ENCODE assay signal across 12 cellular contexts in the genomic region with DNA sequence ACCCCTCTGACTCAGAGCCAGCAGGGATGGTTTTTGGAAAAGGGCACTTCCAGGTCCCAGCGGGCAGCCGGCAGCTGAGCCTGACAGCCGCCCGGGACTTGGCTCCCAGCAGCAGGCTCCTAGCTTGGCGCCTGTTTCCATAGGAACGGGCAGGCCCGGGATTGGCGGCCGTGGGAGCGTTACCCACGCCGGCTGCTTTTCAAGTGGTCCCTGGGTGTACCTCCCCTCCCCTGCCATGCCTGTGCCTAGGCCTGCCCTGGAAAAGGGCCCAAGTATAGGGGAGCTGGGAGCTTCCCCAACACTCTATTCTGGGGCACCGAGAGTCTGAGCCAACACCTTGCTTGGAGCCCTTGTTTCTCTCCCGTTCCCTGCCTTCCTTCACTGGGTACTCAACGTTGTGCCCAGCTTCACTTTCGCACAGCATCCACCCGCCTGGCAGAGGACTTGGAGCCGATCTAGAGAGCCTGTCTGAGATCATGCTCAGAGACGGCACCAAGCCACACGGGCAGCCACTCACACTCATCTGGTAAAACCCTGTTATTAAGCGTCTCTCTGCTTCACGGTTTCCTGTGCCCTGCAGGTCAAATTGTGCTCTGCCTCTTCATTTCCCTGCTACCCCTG.
DNase-seq lines count a peak whose midpoint lies in the region; ATAC-seq lines count a peak whose summit lies in the region.
"Had no signal": no experiment of that assay in that cellular context is flagged by ENCODE, and none has a peak within 500 bp of the region (broad histone marks: within the 10 kb centered on the region; RNA-seq: fewer than 3 reads in every experiment).

No MANE protein-coding gene starts in this region.

- DNase-seq in Ammon's horn (ENCODE audit: low spot score), result peak; percentile 67
- DNase-seq in NCI-H1417 (lab: John Stamatoyannopoulos, UW), result peak; percentile 57 to 96 (median 92)
- DNase-seq in NCI-H748 treated with DMSO at 0.1 percent for 48 hours (lab: John Stamatoyannopoulos, UW), result peak; percentile 71
- DNase-seq in islet precursor cell, result peak; percentile 60
- DNase-seq in NAMALWA (ENCODE audit: low spot score), result no peak
- no peak for DNase-seq in activated CD4-positive, CD25-positive, alpha-beta regulatory T cell treated with anti-CD3 and anti-CD28 coated beads, Interleukin-2, amount 50 U/mL, for 72 hours
- no peak for DNase-seq in kidney glomerular epithelial cell (lab: John Stamatoyannopoulos, UW)
- DNase-seq: activated T-cell treated with anti-CD3 and anti-CD28 coated beads for 4 hours; immature natural killer cell; stimulated activated CD4-positive, alpha-beta T cell treated with anti-CD3 and anti-CD28 coated beads, Interleukin-12 subunit alpha, Interleukin-12 subunit beta, amount 100 ng/mL, for 4 hours; stimulated activated CD8-positive, alpha-beta memory T cell treated with anti-CD3 and anti-CD28 coated beads, Interleukin-4, amount 100 ng/mL, for 48 hours had no signal

- no peak for ATAC-seq in HG02642 (IDR thresholded peaks at IDR 0.05; ENCODE audit: poor library complexity, unreplicated experiment)

Comparison
In these comparisons a context has a peak if more than half of its experiments do, and no peak if none do; other contexts are left out.
1. DNase-seq: peak in Ammon's horn (single experiment), NCI-H1417 (3 of 3), NCI-H748 treated with DMSO at 0.1 percent for 48 hours (single experiment) and islet precursor cell (single experiment); none in NAMALWA (single experiment), activated CD4-positive, CD25-positive, alpha-beta regulatory T cell treated with anti-CD3 and anti-CD28 coated beads, Interleukin-2, amount 50 U/mL, for 72 hours (single experiment) and kidney glomerular epithelial cell (single experiment).